Comparison of ENCODE assay signal across 1 cellular context in genomic region chr1:11967028-11967547, GRCh38.
TF ChIP-seq lines count a peak whose summit lies in the region.

No MANE protein-coding gene starts in this region.

TF ChIP-seq in HepG2, 621 proteins besides CTCF, POLR2A, EP300 and RAD21 (continued from another document and continues in another):
- TF ChIP-seq, protein P1, sequence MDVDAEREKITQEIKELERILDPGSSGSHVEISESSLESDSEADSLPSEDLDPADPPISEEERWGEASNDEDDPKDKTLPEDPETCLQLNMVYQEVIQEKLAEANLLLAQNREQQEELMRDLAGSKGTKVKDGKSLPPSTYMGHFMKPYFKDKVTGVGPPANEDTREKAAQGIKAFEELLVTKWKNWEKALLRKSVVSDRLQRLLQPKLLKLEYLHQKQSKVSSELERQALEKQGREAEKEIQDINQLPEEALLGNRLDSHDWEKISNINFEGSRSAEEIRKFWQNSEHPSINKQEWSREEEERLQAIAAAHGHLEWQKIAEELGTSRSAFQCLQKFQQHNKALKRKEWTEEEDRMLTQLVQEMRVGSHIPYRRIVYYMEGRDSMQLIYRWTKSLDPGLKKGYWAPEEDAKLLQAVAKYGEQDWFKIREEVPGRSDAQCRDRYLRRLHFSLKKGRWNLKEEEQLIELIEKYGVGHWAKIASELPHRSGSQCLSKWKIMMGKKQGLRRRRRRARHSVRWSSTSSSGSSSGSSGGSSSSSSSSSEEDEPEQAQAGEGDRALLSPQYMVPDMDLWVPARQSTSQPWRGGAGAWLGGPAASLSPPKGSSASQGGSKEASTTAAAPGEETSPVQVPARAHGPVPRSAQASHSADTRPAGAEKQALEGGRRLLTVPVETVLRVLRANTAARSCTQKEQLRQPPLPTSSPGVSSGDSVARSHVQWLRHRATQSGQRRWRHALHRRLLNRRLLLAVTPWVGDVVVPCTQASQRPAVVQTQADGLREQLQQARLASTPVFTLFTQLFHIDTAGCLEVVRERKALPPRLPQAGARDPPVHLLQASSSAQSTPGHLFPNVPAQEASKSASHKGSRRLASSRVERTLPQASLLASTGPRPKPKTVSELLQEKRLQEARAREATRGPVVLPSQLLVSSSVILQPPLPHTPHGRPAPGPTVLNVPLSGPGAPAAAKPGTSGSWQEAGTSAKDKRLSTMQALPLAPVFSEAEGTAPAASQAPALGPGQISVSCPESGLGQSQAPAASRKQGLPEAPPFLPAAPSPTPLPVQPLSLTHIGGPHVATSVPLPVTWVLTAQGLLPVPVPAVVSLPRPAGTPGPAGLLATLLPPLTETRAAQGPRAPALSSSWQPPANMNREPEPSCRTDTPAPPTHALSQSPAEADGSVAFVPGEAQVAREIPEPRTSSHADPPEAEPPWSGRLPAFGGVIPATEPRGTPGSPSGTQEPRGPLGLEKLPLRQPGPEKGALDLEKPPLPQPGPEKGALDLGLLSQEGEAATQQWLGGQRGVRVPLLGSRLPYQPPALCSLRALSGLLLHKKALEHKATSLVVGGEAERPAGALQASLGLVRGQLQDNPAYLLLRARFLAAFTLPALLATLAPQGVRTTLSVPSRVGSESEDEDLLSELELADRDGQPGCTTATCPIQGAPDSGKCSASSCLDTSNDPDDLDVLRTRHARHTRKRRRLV (CRISPR knock-in tag; IDR thresholded peaks at IDR 0.05): peak; percentile 97
- TF ChIP-seq, protein P2, sequence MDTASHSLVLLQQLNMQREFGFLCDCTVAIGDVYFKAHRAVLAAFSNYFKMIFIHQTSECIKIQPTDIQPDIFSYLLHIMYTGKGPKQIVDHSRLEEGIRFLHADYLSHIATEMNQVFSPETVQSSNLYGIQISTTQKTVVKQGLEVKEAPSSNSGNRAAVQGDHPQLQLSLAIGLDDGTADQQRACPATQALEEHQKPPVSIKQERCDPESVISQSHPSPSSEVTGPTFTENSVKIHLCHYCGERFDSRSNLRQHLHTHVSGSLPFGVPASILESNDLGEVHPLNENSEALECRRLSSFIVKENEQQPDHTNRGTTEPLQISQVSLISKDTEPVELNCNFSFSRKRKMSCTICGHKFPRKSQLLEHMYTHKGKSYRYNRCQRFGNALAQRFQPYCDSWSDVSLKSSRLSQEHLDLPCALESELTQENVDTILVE (CRISPR knock-in tag; IDR thresholded peaks at IDR 0.05): peak; percentile 43; the same call in 1 of the 2 replicates
- TF ChIP-seq MEIS1 (CRISPR knock-in tag; IDR thresholded peaks at IDR 0.05; ENCODE audit: borderline replicate concordance) (0 out of 2 replicates have a peak, but pooled peaks have one; percentile 29), MYNN (CRISPR knock-in tag; IDR thresholded peaks at IDR 0.05; ENCODE audit: low read depth) (0 out of 2 replicates have a peak, but pooled peaks have one; percentile 38), XRCC5 (optimal IDR thresholded peaks at IDR 0.05; ENCODE audit: low read length) (peak; percentile 83), YEATS2 (CRISPR knock-in tag; IDR thresholded peaks at IDR 0.05; ENCODE audit: borderline replicate concordance) (0 out of 2 replicates have a peak, but pooled peaks have one; percentile 23), ZKSCAN5 (CRISPR knock-in tag; IDR thresholded peaks at IDR 0.05) (0 out of 2 replicates have a peak, but pooled peaks have one; percentile 15), HNF4G (IDR thresholded peaks at IDR 0.05; ENCODE audit: borderline replicate concordance, low read depth, low read length) (peak; percentile 58; the same call in 1 of the 2 replicates), HNF4G (CRISPR knock-in tag; IDR thresholded peaks at IDR 0.05; ENCODE audit: borderline replicate concordance, low read depth) (no peak), SNRNP70 (IDR thresholded peaks at IDR 0.05; ENCODE audit: low read depth, low read length) (no peak), RFXAP (CRISPR knock-in tag; IDR thresholded peaks at IDR 0.05; ENCODE audit: borderline replicate concordance) (peak; percentile 29; the same call in 1 of the 2 replicates), ZFP91 (CRISPR knock-in tag; IDR thresholded peaks at IDR 0.05; ENCODE audit: borderline replicate concordance) (peak; percentile 58; the same call in 1 of the 2 replicates), ZNF264 (CRISPR knock-in tag; IDR thresholded peaks at IDR 0.05) (no peak), GATAD2A (CRISPR knock-in tag; IDR thresholded peaks at IDR 0.05) (peak; percentile 50), TFE3 (CRISPR knock-in tag; IDR thresholded peaks at IDR 0.05) (0 out of 2 replicates have a peak, but pooled peaks have one; percentile 16), HNF4A (CRISPR knock-in tag; IDR thresholded peaks at IDR 0.05) (peak; percentile 67), ZNF143 (CRISPR knock-in tag; IDR thresholded peaks at IDR 0.05) (peak; percentile 59; the same call in 1 of the 2 replicates), RXRB (CRISPR knock-in tag; IDR thresholded peaks at IDR 0.05; ENCODE audit: borderline replicate concordance) (peak; percentile 54; the same call in 1 of the 2 replicates), SKI (IDR thresholded peaks at IDR 0.05; ENCODE audit: partially characterized antibody) (peak; percentile 27), ZMYM3 (CRISPR knock-in tag; IDR thresholded peaks at IDR 0.05) (0 out of 2 replicates have a peak, but pooled peaks have one; percentile 17), MXD4 (CRISPR knock-in tag; IDR thresholded peaks at IDR 0.05) (no peak), HOXA3 (CRISPR knock-in tag; IDR thresholded peaks at IDR 0.05) (peak; percentile 44; the same call in 1 of the 2 replicates), ZBTB8A (CRISPR knock-in tag; IDR thresholded peaks at IDR 0.05; ENCODE audit: borderline replicate concordance, low read depth) (no peak), PHF20 (CRISPR knock-in tag; IDR thresholded peaks at IDR 0.05) (no peak), NR2F6 (IDR thresholded peaks at IDR 0.05) (no peak), NR2F6 (CRISPR knock-in tag; IDR thresholded peaks at IDR 0.05) (peak; percentile 55; the same call in 1 of the 2 replicates), GTF2F1 (IDR thresholded peaks at IDR 0.05; ENCODE audit: low read length) (no peak), HIVEP1 (CRISPR knock-in tag; IDR thresholded peaks at IDR 0.05) (0 out of 2 replicates have a peak, but pooled peaks have one; percentile 54), MED1 (CRISPR knock-in tag; IDR thresholded peaks at IDR 0.05) (peak; percentile 71)
- TF ChIP-seq, protein P3, sequence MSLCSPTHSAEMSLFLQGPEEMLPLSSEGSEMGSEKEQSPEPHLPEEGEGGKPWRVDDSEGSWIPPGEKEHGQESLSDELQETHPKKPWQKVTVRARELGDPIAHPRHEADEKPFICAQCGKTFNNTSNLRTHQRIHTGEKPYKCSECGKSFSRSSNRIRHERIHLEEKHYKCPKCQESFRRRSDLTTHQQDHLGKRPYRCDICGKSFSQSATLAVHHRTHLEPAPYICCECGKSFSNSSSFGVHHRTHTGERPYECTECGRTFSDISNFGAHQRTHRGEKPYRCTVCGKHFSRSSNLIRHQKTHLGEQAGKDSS (CRISPR knock-in tag; IDR thresholded peaks at IDR 0.05; ENCODE audit: borderline replicate concordance, low read depth): peak; percentile 59; the same call in 1 of the 2 replicates
- TF ChIP-seq, protein P4, sequence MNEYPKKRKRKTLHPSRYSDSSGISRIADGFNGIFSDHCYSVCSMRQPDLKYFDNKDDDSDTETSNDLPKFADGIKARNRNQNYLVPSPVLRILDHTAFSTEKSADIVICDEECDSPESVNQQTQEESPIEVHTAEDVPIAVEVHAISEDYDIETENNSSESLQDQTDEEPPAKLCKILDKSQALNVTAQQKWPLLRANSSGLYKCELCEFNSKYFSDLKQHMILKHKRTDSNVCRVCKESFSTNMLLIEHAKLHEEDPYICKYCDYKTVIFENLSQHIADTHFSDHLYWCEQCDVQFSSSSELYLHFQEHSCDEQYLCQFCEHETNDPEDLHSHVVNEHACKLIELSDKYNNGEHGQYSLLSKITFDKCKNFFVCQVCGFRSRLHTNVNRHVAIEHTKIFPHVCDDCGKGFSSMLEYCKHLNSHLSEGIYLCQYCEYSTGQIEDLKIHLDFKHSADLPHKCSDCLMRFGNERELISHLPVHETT (CRISPR knock-in tag; conservative IDR thresholded peaks at IDR 0.05): no peak
- TF ChIP-seq, protein P5, sequence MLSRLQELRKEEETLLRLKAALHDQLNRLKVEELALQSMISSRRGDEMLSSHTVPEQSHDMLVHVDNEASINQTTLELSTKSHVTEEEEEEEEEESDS (CRISPR knock-in tag; IDR thresholded peaks at IDR 0.05; ENCODE audit: borderline replicate concordance): peak; percentile 77; the same call in 1 of the 2 replicates
- TF ChIP-seq, protein P6, sequence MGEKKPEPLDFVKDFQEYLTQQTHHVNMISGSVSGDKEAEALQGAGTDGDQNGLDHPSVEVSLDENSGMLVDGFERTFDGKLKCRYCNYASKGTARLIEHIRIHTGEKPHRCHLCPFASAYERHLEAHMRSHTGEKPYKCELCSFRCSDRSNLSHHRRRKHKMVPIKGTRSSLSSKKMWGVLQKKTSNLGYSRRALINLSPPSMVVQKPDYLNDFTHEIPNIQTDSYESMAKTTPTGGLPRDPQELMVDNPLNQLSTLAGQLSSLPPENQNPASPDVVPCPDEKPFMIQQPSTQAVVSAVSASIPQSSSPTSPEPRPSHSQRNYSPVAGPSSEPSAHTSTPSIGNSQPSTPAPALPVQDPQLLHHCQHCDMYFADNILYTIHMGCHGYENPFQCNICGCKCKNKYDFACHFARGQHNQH (CRISPR knock-in tag; IDR thresholded peaks at IDR 0.05): peak; percentile 26; the same call in 1 of the 2 replicates
- TF ChIP-seq, protein P7, sequence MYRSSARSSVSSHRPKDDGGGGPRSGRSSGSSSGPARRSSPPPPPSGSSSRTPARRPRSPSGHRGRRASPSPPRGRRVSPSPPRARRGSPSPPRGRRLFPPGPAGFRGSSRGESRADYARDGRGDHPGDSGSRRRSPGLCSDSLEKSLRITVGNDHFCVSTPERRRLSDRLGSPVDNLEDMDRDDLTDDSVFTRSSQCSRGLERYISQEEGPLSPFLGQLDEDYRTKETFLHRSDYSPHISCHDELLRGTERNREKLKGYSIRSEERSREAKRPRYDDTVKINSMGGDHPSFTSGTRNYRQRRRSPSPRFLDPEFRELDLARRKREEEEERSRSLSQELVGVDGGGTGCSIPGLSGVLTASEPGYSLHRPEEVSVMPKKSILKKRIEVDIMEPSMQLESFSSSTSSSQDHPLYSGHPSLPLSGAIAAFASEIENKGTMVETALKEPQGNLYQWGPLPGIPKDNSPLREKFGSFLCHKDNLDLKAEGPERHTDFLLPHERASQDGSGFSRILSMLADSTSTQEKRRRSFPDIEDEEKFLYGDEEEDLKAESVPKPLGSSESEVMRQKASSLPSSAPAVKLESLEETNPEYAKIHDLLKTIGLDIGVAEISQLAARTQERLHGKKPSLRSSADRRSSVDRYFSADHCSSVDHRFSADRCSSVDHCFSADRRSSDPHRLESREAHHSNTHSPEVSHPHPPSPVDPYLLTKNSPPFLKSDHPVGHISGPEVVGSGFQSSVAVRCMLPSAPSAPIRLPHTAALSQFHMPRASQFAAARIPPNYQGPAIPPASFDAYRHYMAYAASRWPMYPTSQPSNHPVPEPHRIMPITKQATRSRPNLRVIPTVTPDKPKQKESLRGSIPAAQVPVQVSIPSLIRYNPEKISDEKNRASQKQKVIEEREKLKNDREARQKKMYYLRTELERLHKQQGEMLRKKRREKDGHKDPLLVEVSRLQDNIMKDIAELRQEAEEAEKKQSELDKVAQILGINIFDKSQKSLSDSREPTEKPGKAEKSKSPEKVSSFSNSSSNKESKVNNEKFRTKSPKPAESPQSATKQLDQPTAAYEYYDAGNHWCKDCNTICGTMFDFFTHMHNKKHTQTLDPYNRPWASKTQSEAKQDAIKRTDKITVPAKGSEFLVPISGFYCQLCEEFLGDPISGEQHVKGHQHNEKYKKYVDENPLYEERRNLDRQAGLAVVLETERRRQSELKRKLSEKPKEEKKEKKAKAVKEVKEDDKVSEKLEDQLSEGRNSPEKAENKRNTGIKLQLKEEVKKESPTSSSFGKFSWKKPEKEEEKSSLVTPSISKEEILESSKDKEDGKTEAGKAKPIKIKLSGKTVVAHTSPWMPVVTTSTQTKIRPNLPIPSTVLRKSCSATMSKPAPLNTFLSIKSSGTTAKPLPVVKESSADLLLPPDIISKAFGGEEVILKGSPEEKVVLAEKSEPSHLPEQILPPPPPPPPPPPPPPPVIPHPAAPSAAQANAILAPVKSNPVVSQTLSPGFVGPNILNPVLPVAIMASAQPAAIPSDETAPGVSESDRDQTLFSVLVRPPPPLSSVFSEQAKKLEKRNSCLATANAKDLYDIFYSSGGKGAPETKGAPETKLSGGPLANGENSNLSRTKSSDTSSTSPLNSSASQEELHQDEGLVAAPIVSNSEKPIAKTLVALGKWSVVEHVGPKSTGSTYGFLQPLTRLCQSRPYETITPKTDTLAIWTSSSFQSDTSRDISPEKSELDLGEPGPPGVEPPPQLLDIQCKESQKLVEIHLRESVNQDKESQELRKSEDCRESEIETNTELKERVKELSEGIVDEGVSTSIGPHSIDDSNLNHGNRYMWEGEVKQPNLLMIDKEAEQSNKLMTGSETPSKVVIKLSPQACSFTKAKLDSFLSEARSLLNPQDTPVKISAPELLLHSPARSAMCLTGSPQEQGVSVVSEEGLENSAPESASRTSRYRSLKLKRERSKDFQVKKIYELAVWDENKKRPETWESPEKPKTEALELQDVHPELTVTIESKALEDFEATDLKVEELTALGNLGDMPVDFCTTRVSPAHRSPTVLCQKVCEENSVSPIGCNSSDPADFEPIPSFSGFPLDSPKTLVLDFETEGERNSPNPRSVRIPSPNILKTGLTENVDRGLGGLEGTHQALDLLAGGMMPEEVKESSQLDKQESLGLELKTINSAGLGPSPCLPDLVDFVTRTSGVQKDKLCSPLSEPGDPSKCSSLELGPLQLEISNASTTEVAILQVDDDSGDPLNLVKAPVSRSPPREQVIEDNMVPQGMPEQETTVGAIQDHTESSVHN (CRISPR knock-in tag; IDR thresholded peaks at IDR 0.05): no peak
